In genomic region chr6:108738684-108739406, GRCh38 we compare ENCODE assay signal across 16 cellular contexts.
A peak's percentile ranks its signal among the peaks of the same experiment; 100 is the strongest.
DNase-seq lines count a peak whose midpoint lies in the region; ATAC-seq, FAIRE-seq and TF ChIP-seq lines count a peak whose summit lies in the region.
"Had no signal": no experiment of that assay in that cellular context is flagged by ENCODE, and none has a peak within 500 bp of the region (broad histone marks: within the 10 kb centered on the region; RNA-seq: fewer than 3 reads in every experiment).

No MANE protein-coding gene starts in this region.

- no peaks in the 10 kb centered on the region for H3K36me3 ChIP-seq in GM23338 (ENCODE audit: insufficient read depth)
- H3K36me3 ChIP-seq in SJSA1: no peaks in the 10 kb centered on the region
- H3K36me3 ChIP-seq in H1 (ENCODE audit: control insufficient read depth in 2 of 4, insufficient read depth in 4 of 4, low read length in 3 of 4): no peaks in the 10 kb centered on the region
- H3K36me3 ChIP-seq: BLaER1, gastrocnemius medialis had no signal

- ATAC-seq in GM23338 (no peak), GM18498 (IDR thresholded peaks at IDR 0.05; ENCODE audit: unreplicated experiment) (no peak), HG02588 (IDR thresholded peaks at IDR 0.05; ENCODE audit: unreplicated experiment) (no peak)
- ATAC-seq: effector memory CD8-positive, alpha-beta T cell; gastrocnemius medialis; stimulated activated naive CD8-positive, alpha-beta T cell treated with anti-CD3 and anti-CD28 coated beads, Interleukin-15, amount 100 ng/mL, for 72 hours; WTC11 had no signal

- H4K8ac ChIP-seq in H1 (ENCODE audit: extremely low read depth, insufficient read depth, low read length): no peak overlapping the region

- H3K79me1 ChIP-seq in H1 (ENCODE audit: low read depth, low read length): no peaks in the 10 kb centered on the region; the same call in 1 of the 2 replicates

- no peak overlapping the region for H3K14ac ChIP-seq in H1 (ENCODE audit: insufficient read length)

- H3K27me3 ChIP-seq in GM23338 (ENCODE audit: insufficient read depth): no peaks in the 10 kb centered on the region
- no peaks in the 10 kb centered on the region for H3K27me3 ChIP-seq in SJSA1 (replicated peaks)
- no peaks in the 10 kb centered on the region; a peak in 1 of 7 replicates for H3K27me3 ChIP-seq in H1 (replicated peaks in 1 of 4; ENCODE audit: control insufficient read depth in 3 of 4, extremely low read depth in 1 of 4, insufficient read depth in 3 of 4, low read length in 3 of 4)
- H3K27me3 ChIP-seq: BLaER1, gastrocnemius medialis had no signal

- no peaks in the 10 kb centered on the region for H3F3A ChIP-seq in GM23338 (replicated peaks; ENCODE audit: low read depth)

- H3K56ac ChIP-seq in H1 (replicated peaks; ENCODE audit: insufficient read length, low read depth, low read length): no peak overlapping the region

- no peak overlapping the region for H2BK12ac ChIP-seq in H1 (ENCODE audit: low read depth, low read length)

- no peak for TF ChIP-seq CTCF in GM23338 (conservative IDR thresholded peaks at IDR 0.05; ENCODE audit: low read depth in 2 of 2)
- no peak for TF ChIP-seq CTCF in H1 (IDR thresholded peaks at IDR 0.05; ENCODE audit: control extremely low read depth in 1 of 3, insufficient read depth in 1 of 3, low read depth in 1 of 3, low read length in 3 of 3)

- H2AFZ ChIP-seq in GM23338 (0 out of 2 replicates have a peak overlapping the region, but pooled peaks have one; percentile 20), H1 (ENCODE audit: low read length) (no peak overlapping the region)

- no peak overlapping the region for H3K27ac Mint-ChIP-seq in GM23338
- H3K27ac Mint-ChIP-seq: effector memory CD8-positive, alpha-beta T cell; stimulated activated naive CD8-positive, alpha-beta T cell treated with anti-CD3 and anti-CD28 coated beads, Interleukin-15, amount 100 ng/mL, for 72 hours; WTC11 had no signal

- no peak overlapping the region for H2BK5ac ChIP-seq in H1 (ENCODE audit: low read depth, low read length)

- peaks cover 30% of the 10 kb centered on the region for H3K4me1 Mint-ChIP-seq in GM23338
- H3K4me1 Mint-ChIP-seq: stimulated activated naive CD8-positive, alpha-beta T cell treated with anti-CD3 and anti-CD28 coated beads, Interleukin-15, amount 100 ng/mL, for 72 hours had no signal

- H3K18ac ChIP-seq in H1 (ENCODE audit: extremely low read depth, low read length): no peak overlapping the region

- H4K91ac ChIP-seq in H1 (replicated peaks; ENCODE audit: insufficient read length, low read length): no peak overlapping the region

- H3K27ac ChIP-seq in GM23338 (ENCODE audit: low read depth) (no peak overlapping the region), SJSA1 (peak overlapping the region; percentile 64; the same call in 1 of the 2 replicates), H1 (ENCODE audit: low read depth, low read length) (no peak overlapping the region), skin epidermis (peak overlapping the region in 13 of 21 experiments; percentile 10 to 72 (median 52))
- H3K27ac ChIP-seq: BLaER1, gastrocnemius medialis had no signal

- 94% methylated on average over 16 of the region's 16 CpGs; no CpG with 5 or more reads in 1 of the 2 experiments for WGBS in H1 (ENCODE audit: extremely low coverage in 1 of 2, insufficient coverage in 1 of 2, insufficient read length in 1 of 2, insufficient replicate concordance in 2 of 2, low coverage in 1 of 2, low lambda C conversion rate in 2 of 2, missing lambda C conversion rate in 1 of 2), 2 experiments

- DNase-seq in GM23338 (ENCODE audit: low spot score) (no peak), SJSA1 (ENCODE audit: low read depth in 1 of 2, low spot score in 2 of 2) (no peak), H1 (ENCODE audit: low read depth in 1 of 2, low spot score in 2 of 2) (no peak), NCI-H1092 (lab: John Stamatoyannopoulos, UW) (no peak), superior temporal gyrus (ENCODE audit: extremely low spot score) (no peak)
- DNase-seq: activated gamma-delta T cell treated with Interleukin-2 at 50 U/mL for 16 hours; effector memory CD8-positive, alpha-beta T cell; mesendoderm; occipital lobe; stimulated activated naive CD8-positive, alpha-beta T cell treated with anti-CD3 and anti-CD28 coated beads, Interleukin-15, amount 100 ng/mL, for 72 hours had no signal

- H3K9me3 Mint-ChIP-seq in GM23338: no peaks in the 10 kb centered on the region
- H3K9me3 Mint-ChIP-seq: effector memory CD8-positive, alpha-beta T cell; stimulated activated naive CD8-positive, alpha-beta T cell treated with anti-CD3 and anti-CD28 coated beads, Interleukin-15, amount 100 ng/mL, for 72 hours; WTC11 had no signal

- H3K9ac ChIP-seq in H1 (replicated peaks in 1 of 4; ENCODE audit: extremely low read depth in 1 of 4, low read depth in 3 of 4, low read length in 3 of 4): no peak overlapping the region
- H3K9ac ChIP-seq: BLaER1 had no signal

- H3K79me2 ChIP-seq in GM23338 (replicated peaks; ENCODE audit: insufficient read depth) (no peaks in the 10 kb centered on the region), H1 (ENCODE audit: control insufficient read depth in 1 of 2, insufficient read depth in 2 of 2, low read length in 2 of 2) (no peaks in the 10 kb centered on the region)

- POLR2A ChIA-PET in H1 (lab: Charles Lee; ENCODE audit: partially characterized antibody): no interaction called here

- H3K9me3 ChIP-seq in SJSA1 (replicated peaks) (no peaks in the 10 kb centered on the region), H1 (ENCODE audit: insufficient read depth in 2 of 2, low read depth in 1 of 2, low read length in 1 of 2) (no peaks in the 10 kb centered on the region)
- H3K9me3 ChIP-seq: BLaER1, gastrocnemius medialis had no signal

- no peak overlapping the region for H2AK5ac ChIP-seq in H1 (ENCODE audit: low read depth, low read length)

- no peaks in the 10 kb centered on the region; the same call in 1 of the 2 replicates for H3K23me2 ChIP-seq in H1 (ENCODE audit: low read depth, low read length)

- H2BK120ac ChIP-seq in H1 (replicated peaks; ENCODE audit: low read depth, low read length): no peak overlapping the region

- H3K36me3 Mint-ChIP-seq in GM23338 (ENCODE audit: low read depth): no peaks in the 10 kb centered on the region
- H3K36me3 Mint-ChIP-seq: WTC11 had no signal

- no peak overlapping the region for H3K4me3 Mint-ChIP-seq in GM23338
- H3K4me3 Mint-ChIP-seq: effector memory CD8-positive, alpha-beta T cell; stimulated activated naive CD8-positive, alpha-beta T cell treated with anti-CD3 and anti-CD28 coated beads, Interleukin-15, amount 100 ng/mL, for 72 hours; WTC11 had no signal

- H2BK20ac ChIP-seq in H1 (ENCODE audit: low read length): no peak overlapping the region

- no peak overlapping the region for H3K23ac ChIP-seq in H1 (ENCODE audit: insufficient read length)

- H4K20me1 ChIP-seq in GM23338 (replicated peaks; ENCODE audit: insufficient read depth): no peaks in the 10 kb centered on the region
- no peaks in the 10 kb centered on the region for H4K20me1 ChIP-seq in H1 (replicated peaks in 1 of 2; ENCODE audit: control insufficient read depth in 1 of 2, insufficient read depth in 2 of 2, low read length in 2 of 2)
- H4K20me1 ChIP-seq: BLaER1 had no signal

- no peak for TF ChIP-seq EP300 in H1 (IDR thresholded peaks at IDR 0.05; ENCODE audit: borderline replicate concordance in 1 of 2, low read depth in 2 of 2, low read length in 2 of 2)

- H3K27me3 Mint-ChIP-seq in GM23338 (ENCODE audit: insufficient read depth, low read depth, poor library complexity): peaks cover 7% of the 10 kb centered on the region

- H3K4ac ChIP-seq in H1 (replicated peaks; ENCODE audit: insufficient read length, low read depth, low read length): no peak overlapping the region

- FAIRE-seq in H1 (lab: Jason Lieb, UNC): no peak

- no peak for TF ChIP-seq POLR2A in H1 (IDR thresholded peaks at IDR 0.05; ENCODE audit: control extremely low read depth in 1 of 2, low read depth in 2 of 2, low read length in 2 of 2)

- CTCF ChIA-PET in H1 (lab: Charles Lee; ENCODE audit: partially characterized antibody): interaction anchor here (1.3 kb wide), 1 partner anchor 11 kb away, joined by 3 read pairs; no protein-coding TSS in a partner anchor

- H2BK15ac ChIP-seq in H1 (ENCODE audit: low read length): no peak overlapping the region

- TF ChIP-seq RAD21 in H1 (IDR thresholded peaks at IDR 0.05 in 1 of 2, conservative IDR thresholded peaks at IDR 0.05 in 1 of 2; ENCODE audit: low read depth in 2 of 2, low read length in 2 of 2): no peak

- peaks cover 29% of the 10 kb centered on the region for H3K4me1 ChIP-seq in GM23338 (ENCODE audit: insufficient read depth)
- peaks cover 29% of the 10 kb centered on the region for H3K4me1 ChIP-seq in SJSA1 (replicated peaks)
- H3K4me1 ChIP-seq in H1 (replicated peaks in 1 of 4; ENCODE audit: control insufficient read depth in 3 of 4, insufficient read depth in 4 of 4, low read length in 3 of 4): peaks cover 0 to 3% (median 2%) of the 10 kb centered on the region in 4 experiments; a peak in 3 of 7 replicates

- H3K4me2 ChIP-seq in GM23338 (no peak overlapping the region), H1 (ENCODE audit: insufficient read depth in 1 of 2, low read depth in 2 of 2, low read length in 2 of 2) (no peak overlapping the region)
- H3K4me2 ChIP-seq: BLaER1 had no signal

- H3K9me2 ChIP-seq in GM23338 (ENCODE audit: insufficient read depth): no peaks in the 10 kb centered on the region; the same call in 1 of the 2 replicates

- no peak overlapping the region for H4K5ac ChIP-seq in H1 (ENCODE audit: insufficient read length, low read depth, low read length)

- H3K4me3 ChIP-seq in GM23338: no peak overlapping the region
- no peak overlapping the region for H3K4me3 ChIP-seq in SJSA1
- H3K4me3 ChIP-seq in H1 (ENCODE audit: extremely low read depth in 1 of 4, insufficient read depth in 2 of 4, low read depth in 3 of 4, low read length in 4 of 4): no peak overlapping the region
- no peak overlapping the region for H3K4me3 ChIP-seq in skin epidermis
- H3K4me3 ChIP-seq: BLaER1, gastrocnemius medialis had no signal

TF ChIP-seq in H1, 55 proteins besides CTCF, POLR2A, EP300 and RAD21 (continues in another document):
- TF ChIP-seq ATF2 (IDR thresholded peaks at IDR 0.05; ENCODE audit: low read length) (no peak), YY1 (IDR thresholded peaks at IDR 0.05; ENCODE audit: low read depth, low read length) (0 out of 2 replicates have a peak, but pooled peaks have one; percentile 20), MAFK (IDR thresholded peaks at IDR 0.05; ENCODE audit: low read depth, low read length) (no peak), CBX5 (IDR thresholded peaks at IDR 0.05; ENCODE audit: low read depth, low read length) (no peak), ASH2L (IDR thresholded peaks at IDR 0.05; ENCODE audit: low read length) (no peak)

Comparison
In these comparisons a context has a peak if more than half of its experiments do, and no peak if none do; other contexts are left out.
1. H3K27ac ChIP-seq: peak in SJSA1 (single experiment) and skin epidermis (13 of 21); none in GM23338 (single experiment) and H1 (single experiment).